Comparison of ENCODE assay signal across 1 cellular context in genomic region chr19:38657633-38658222, GRCh38.
TF ChIP-seq lines count a peak whose summit lies in the region.

No MANE protein-coding gene starts in this region.

TF ChIP-seq in HepG2, 621 proteins besides CTCF, POLR2A, EP300 and RAD21 (continued from another document):
- TF ChIP-seq BORCS8-MEF2B (CRISPR knock-in tag; IDR thresholded peaks at IDR 0.05) (no peak), ZNF570 (CRISPR knock-in tag; IDR thresholded peaks at IDR 0.05; ENCODE audit: borderline replicate concordance) (no peak), NR3C1 (CRISPR knock-in tag; IDR thresholded peaks at IDR 0.05) (no peak)
